Comparison of ENCODE assay signal across 9 cellular contexts in genomic region chr9:72149231-72149975, GRCh38. TPM values are rescaled to one million over a fixed set of nuclear protein-coding genes. Genes with fewer than 3 reads are reported as not detected.
DNase-seq lines count a peak whose midpoint lies in the region; ATAC-seq, FAIRE-seq and TF ChIP-seq lines count a peak whose summit lies in the region.
"Had no signal": no experiment of that assay in that cellular context is flagged by ENCODE, and none has a peak within 500 bp of the region (broad histone marks: within the 10 kb centered on the region; RNA-seq: fewer than 3 reads in every experiment).

Gene GDA, plus strand, starts transcription at chr9:72149440. Its CDS starts 120 bp downstream, at chr9:72149560.

- H3K9me3 ChIP-seq in breast epithelium (no peaks in the 10 kb centered on the region), mucosa of descending colon (no peaks in the 10 kb centered on the region)

- H3K27me3 ChIP-seq in breast epithelium = peaks cover 0 to 31% of the 10 kb centered on the region in 2 donors

- FAIRE-seq in H54 (lab: Jason Lieb, UNC) = no peak

- no peak for TF ChIP-seq CTCF in breast epithelium (IDR thresholded peaks at IDR 0.05)
- TF ChIP-seq CTCF in mucosa of descending colon (IDR thresholded peaks at IDR 0.05) = no peak

- DNase-seq in D341Med (ENCODE audit: low spot score) = peak; percentile 62
- no peak for DNase-seq in breast epithelium (ENCODE audit: low spot score in 2 of 2)
- peak; percentile 73 to 81 (median 74) for DNase-seq in mucosa of descending colon
- DNase-seq in H54 (ENCODE audit: insufficient read length, low spot score) = no peak
- no peak for DNase-seq in NCI-H146 (lab: John Stamatoyannopoulos, UW)
- DNase-seq: stimulated activated CD4-positive, alpha-beta T cell treated with anti-CD3 and anti-CD28 coated beads, Interleukin-12 subunit alpha, Interleukin-12 subunit beta, amount 100 ng/mL, for 4 hours had no signal

- intact Hi-C loops in breast epithelium (cut with DNase I; ENCODE audit: low total_unique reads) = no loop called here
- intact Hi-C loops in mucosa of descending colon (cut with DNase I, micrococcal nuclease) = no loop called here

- no peak within 1 kb of the TSS for H3K27ac ChIP-seq in breast epithelium

- ATAC-seq in HG02678 (IDR thresholded peaks at IDR 0.05; ENCODE audit: unreplicated experiment) (peak; percentile 47), mucosa of descending colon (peak; percentile 86), HG03460 (IDR thresholded peaks at IDR 0.05; ENCODE audit: unreplicated experiment) (no peak), HG03565 (IDR thresholded peaks at IDR 0.05; ENCODE audit: unreplicated experiment) (no peak)

- H3K4me3 ChIP-seq in breast epithelium = peak within 1 kb of the TSS in 2 of 3 donors; percentile 11 to 29
- peak within 1 kb of the TSS; percentile 17 for H3K4me3 ChIP-seq in mucosa of descending colon

- H3K36me3 ChIP-seq in breast epithelium (no peaks in the 10 kb centered on the region), mucosa of descending colon (ENCODE audit: low read depth) (no peaks in the 10 kb centered on the region)

- TF ChIP-seq POLR2A in breast epithelium (IDR thresholded peaks at IDR 0.05) (no peak), H54 (IDR thresholded peaks at IDR 0.05; ENCODE audit: low read depth, low read length) (no peak)

- H3K4me1 ChIP-seq in breast epithelium (no peaks in the 10 kb centered on the region), mucosa of descending colon (ENCODE audit: low read depth) (peaks cover 3% of the 10 kb centered on the region)

RNA-seq across cellular contexts. Expression of gene GDA, which starts in this region (rescaled TPM):
- total RNA-seq in breast epithelium = 1 to 10 TPM in 2 of 3 donors, not detected in 1; 1.3 to 3.0 TPM
- 10 to 100 TPM; 28.7 to 65.5 (median 30.1) TPM for total RNA-seq in mucosa of descending colon

Comparison
In these comparisons a context has a peak if more than half of its experiments do, and no peak if none do; other contexts are left out.
1. RNA of gene GDA (total RNA-seq): 28.7 to 65.5 TPM in mucosa of descending colon; 1.3 to 3.0 TPM in breast epithelium; every median in the first group is over 4 times any median in the second.
2. DNase-seq: peak in D341Med (single experiment) and mucosa of descending colon (3 of 3); none in breast epithelium (0 of 2), H54 (single experiment) and NCI-H146 (single experiment).
3. ATAC-seq: peak in HG02678 (single experiment) and mucosa of descending colon (single experiment); none in HG03460 (single experiment) and HG03565 (single experiment).